Comparison of ENCODE assay signal across 23 cellular contexts in the genomic region with DNA sequence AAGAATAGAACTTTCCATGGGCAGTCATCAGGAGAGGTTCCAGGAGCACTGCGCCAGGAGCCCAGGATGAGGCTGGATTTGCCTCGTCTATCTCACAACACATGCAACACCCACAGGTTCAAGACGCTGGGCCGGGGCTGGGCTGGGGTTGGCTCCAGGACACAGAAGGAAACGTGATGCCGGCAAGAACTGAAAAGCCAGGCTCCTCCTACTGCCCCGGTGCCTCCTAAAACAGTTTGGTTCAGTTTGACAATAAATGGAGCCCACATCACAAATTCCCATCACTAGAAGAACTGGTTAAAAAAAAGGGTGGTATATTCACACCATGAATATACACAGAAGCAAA.
DNase-seq lines count a peak whose midpoint lies in the region; ATAC-seq and TF ChIP-seq lines count a peak whose summit lies in the region.
"Had no signal": no experiment of that assay in that cellular context is flagged by ENCODE, and none has a peak within 500 bp of the region (broad histone marks: within the 10 kb centered on the region; RNA-seq: fewer than 3 reads in every experiment).

No MANE protein-coding gene starts in this region.

- no peaks in the 10 kb centered on the region for H3K9me3 ChIP-seq in right cardiac atrium (ENCODE audit: control insufficient read depth, low read length)
- H3K9me3 ChIP-seq: SJSA1 had no signal

- H3K4me3 ChIP-seq in right cardiac atrium (ENCODE audit: low read length) (no peak overlapping the region), foreskin fibroblast (ENCODE audit: low read depth in 1 of 2, low read length in 2 of 2) (no peak overlapping the region)
- H3K4me3 ChIP-seq: GM12878, SJSA1 had no signal

- no peaks in the 10 kb centered on the region for H3K9me3 Mint-ChIP-seq in natural killer cell treated with Interleukin-12 subunit alpha and Interleukin-12 subunit beta and Interleukin-15 and Interleukin-18, amount 100 ng/mL, for 72 hours

- H3K4me1 ChIP-seq in right cardiac atrium (ENCODE audit: control insufficient read depth, insufficient read depth, low read length): no peaks in the 10 kb centered on the region
- H3K4me1 ChIP-seq: SJSA1 had no signal

- no peak overlapping the region for H3K4me3 Mint-ChIP-seq in natural killer cell treated with Interleukin-12 subunit alpha and Interleukin-12 subunit beta and Interleukin-15 and Interleukin-18, amount 100 ng/mL, for 72 hours
- H3K4me3 Mint-ChIP-seq: B cell; CD4-positive, CD25-positive, alpha-beta regulatory T cell had no signal

- WGBS in right cardiac atrium: 56% methylated on average over 7 of the region's 7 CpGs

- H3K4me1 Mint-ChIP-seq in natural killer cell treated with Interleukin-12 subunit alpha and Interleukin-12 subunit beta and Interleukin-15 and Interleukin-18, amount 100 ng/mL, for 72 hours (ENCODE audit: low read depth in 2 of 2): no peaks in the 10 kb centered on the region
- H3K4me1 Mint-ChIP-seq: B cell; CD4-positive, CD25-positive, alpha-beta regulatory T cell had no signal

- H3K27ac Mint-ChIP-seq in natural killer cell treated with Interleukin-12 subunit alpha and Interleukin-12 subunit beta and Interleukin-15 and Interleukin-18, amount 100 ng/mL, for 72 hours: no peak overlapping the region
- H3K27ac Mint-ChIP-seq: B cell; CD4-positive, CD25-positive, alpha-beta regulatory T cell had no signal

- ATAC-seq in Right ventricle myocardium inferior (no peak), right cardiac atrium (no peak), HG03196 (IDR thresholded peaks at IDR 0.05; ENCODE audit: unreplicated experiment) (no peak)
- no peak for ATAC-seq in natural killer cell treated with Interleukin-12 subunit alpha and Interleukin-12 subunit beta and Interleukin-15 and Interleukin-18, amount 100 ng/mL, for 72 hours
- ATAC-seq: GM12878, HCT116 had no signal

- TF ChIP-seq CTCF in foreskin fibroblast (IDR thresholded peaks at IDR 0.05; ENCODE audit: low read depth, low read length): no peak

- H3K36me3 Mint-ChIP-seq in natural killer cell treated with Interleukin-12 subunit alpha and Interleukin-12 subunit beta and Interleukin-15 and Interleukin-18, amount 100 ng/mL, for 72 hours: no peaks in the 10 kb centered on the region
- H3K36me3 Mint-ChIP-seq: CD4-positive, CD25-positive, alpha-beta regulatory T cell had no signal

- H3K27me3 ChIP-seq in right cardiac atrium (ENCODE audit: control insufficient read depth, insufficient read depth): no peaks in the 10 kb centered on the region

- DNase-seq in Right ventricle myocardium inferior (ENCODE audit: missing footprints): peak; percentile 41
- DNase-seq in right cardiac atrium: no peak
- peak; percentile 49 for DNase-seq in NCI-H774 (lab: John Stamatoyannopoulos, UW)
- peak; percentile 87 for DNase-seq in mesenteric fat pad (ENCODE audit: low spot score)
- DNase-seq in natural killer cell treated with Interleukin-12 subunit alpha and Interleukin-12 subunit beta and Interleukin-15 and Interleukin-18, amount 100 ng/mL, for 72 hours (ENCODE audit: low spot score): no peak
- DNase-seq in glomerular visceral epithelial cell (ENCODE audit: extremely low spot score): no peak
- DNase-seq in foreskin fibroblast: no peak
- DNase-seq: CD4-positive, CD25-positive, alpha-beta regulatory T cell; COR-L47; DND-41; KBM-7; MM.1S; NCI-H1048; NCI-H1417 treated with DMSO at 0.1 percent for 48 hours; NCI-H187 treated with DMSO at 0.1 percent for 48 hours; NCI-H2171; NCI-H524; OCI-M1 had no signal

- H3K27me3 Mint-ChIP-seq in natural killer cell treated with Interleukin-12 subunit alpha and Interleukin-12 subunit beta and Interleukin-15 and Interleukin-18, amount 100 ng/mL, for 72 hours: peaks cover 30 to 44% of the 10 kb centered on the region in 2 donors

- intact Hi-C loops in Right ventricle myocardium inferior (cut with DNase I): no loop called here
- intact Hi-C loops in right cardiac atrium (cut with DNase I): no loop called here

- H3K27ac ChIP-seq in right cardiac atrium (ENCODE audit: low read length): no peak overlapping the region
- H3K27ac ChIP-seq: SJSA1 had no signal

Comparison
In these comparisons a context has a peak if more than half of its experiments do, and no peak if none do; other contexts are left out.
1. DNase-seq: peak in Right ventricle myocardium inferior (single experiment), NCI-H774 (single experiment) and mesenteric fat pad (single experiment); none in right cardiac atrium (0 of 3), natural killer cell treated with Interleukin-12 subunit alpha and Interleukin-12 subunit beta and Interleukin-15 and Interleukin-18, amount 100 ng/mL, for 72 hours (single experiment), glomerular visceral epithelial cell (single experiment) and foreskin fibroblast (0 of 2).